Comparison of ENCODE assay signal across 9 cellular contexts in genomic region chrX:98412058-98412457, GRCh38.
"Had no signal": no experiment of that assay in that cellular context is flagged by ENCODE, and none has a peak within 500 bp of the region (broad histone marks: within the 10 kb centered on the region; RNA-seq: fewer than 3 reads in every experiment).

No MANE protein-coding gene starts in this region.

- H3K9me3 Mint-ChIP-seq: HFFc6 had no signal

- H3K36me3 Mint-ChIP-seq: IgD-negative memory B cell had no signal

- H3K36me3 ChIP-seq: HAP-1 had no signal

- H3K27ac ChIP-seq: GM23248, HL-60 had no signal

- H3K9me3 ChIP-seq: HAP-1 had no signal

- ATAC-seq: HCT116 had no signal

- DNase-seq: GM23248, GOT3, H7, HFFc6, KG1 had no signal

- H3K4me3 ChIP-seq: GM23248, HAP-1 had no signal

- H3K4me1 ChIP-seq: HAP-1 had no signal

- H3K9ac ChIP-seq: GM23248 had no signal

- H3K27ac Mint-ChIP-seq: HFFc6, IgD-negative memory B cell had no signal

- H3K27me3 Mint-ChIP-seq: IgD-negative memory B cell had no signal

- H3K4me3 Mint-ChIP-seq: HFFc6, IgD-negative memory B cell had no signal

- H2AFZ ChIP-seq: GM23248 had no signal

- H3K4me1 Mint-ChIP-seq: IgD-negative memory B cell had no signal
